ENCODE assay signal across 9 cellular contexts in genomic region chr5:181160144-181160754, GRCh38. TPM values are rescaled to one million over a fixed set of nuclear protein-coding genes. Genes with fewer than 3 reads are reported as not detected.
A peak's percentile ranks its signal among the peaks of the same experiment; 100 is the strongest.
DNase-seq lines count a peak whose midpoint lies in the region; ATAC-seq and FAIRE-seq lines count a peak whose summit lies in the region.
"Had no signal": no experiment of that assay in that cellular context is flagged by ENCODE, and none has a peak within 500 bp of the region (broad histone marks: within the 10 kb centered on the region; RNA-seq: fewer than 3 reads in every experiment).

No MANE protein-coding gene starts in this region.

- DNase-seq in NCI-H2081 (lab: John Stamatoyannopoulos, UW) (peak; percentile 8 to 43), NCI-H2081 treated with DMSO at 0.1 percent for 48 hours (lab: John Stamatoyannopoulos, UW) (no peak), T-helper 17 cell (peak; percentile 71 to 85 (median 73)), anterior cingulate cortex (lab: John Stamatoyannopoulos, UW) (peak in 47 of 58 donors; percentile 5 to 73 (median 40)), RCC 7860 (ENCODE audit: low spot score) (no peak)
- peak; percentile 40 to 68 for DNase-seq in stimulated activated CD4-positive, alpha-beta T cell treated with anti-CD3 and anti-CD28 coated beads, Interleukin-1b, Interleukin-23, amount 100 ng/mL, for 1 hour (ENCODE audit: low read depth in 2 of 2)

- H3K4me3 Mint-ChIP-seq in T-helper 17 cell: peak overlapping the region; percentile 88

- H3K27me3 Mint-ChIP-seq in T-helper 17 cell: peaks cover 45% of the 10 kb centered on the region

- FAIRE-seq in RCC 7860 (lab: Jason Lieb, UNC): no peak

- H3K9me3 ChIP-seq in T-helper 17 cell (ENCODE audit: control insufficient read depth, low read length, poor library complexity, severe bottlenecking) (peaks cover 2% of the 10 kb centered on the region), iPS-18c (ENCODE audit: control insufficient read depth, insufficient read depth, low read length) (no peaks in the 10 kb centered on the region)

- peaks cover 7% of the 10 kb centered on the region for H3K36me3 Mint-ChIP-seq in T-helper 17 cell (ENCODE audit: low read depth)

- ATAC-seq in HG03175 (IDR thresholded peaks at IDR 0.05; ENCODE audit: unreplicated experiment): peak; percentile 43
- peak; percentile 94 for ATAC-seq in T-helper 17 cell

- H3K4me1 Mint-ChIP-seq in T-helper 17 cell: peaks cover 21% of the 10 kb centered on the region

- H3K4me3 ChIP-seq in iPS-18c (ENCODE audit: insufficient read depth, low read depth, low read length): peak overlapping the region; percentile 53; the same call in 1 of the 2 replicates

- H3K27ac Mint-ChIP-seq in T-helper 17 cell: peak overlapping the region; percentile 96

RNA-seq across cellular contexts. Expression of gene OR2V2, which starts 12.9 kb away (rescaled TPM):
- not detected for total RNA-seq in T-helper 17 cell
- total RNA-seq: renal cortical epithelial cell had no signal

RNA-seq across cellular contexts. Expression of gene OR2V1, which starts 29.3 kb away (rescaled TPM):
- total RNA-seq in T-helper 17 cell: not detected
- total RNA-seq: renal cortical epithelial cell had no signal

RNA-seq across cellular contexts. Expression of gene TRIM7, which starts 44.7 kb away (rescaled TPM):
- 1 to 10 TPM; 2.2 to 3.5 TPM for total RNA-seq in T-helper 17 cell

Comparison
In these comparisons a context has a peak if more than half of its experiments do, and no peak if none do; other contexts are left out.
1. DNase-seq: peak in NCI-H2081 (2 of 2), T-helper 17 cell (3 of 3), anterior cingulate cortex (47 of 58) and stimulated activated CD4-positive, alpha-beta T cell treated with anti-CD3 and anti-CD28 coated beads, Interleukin-1b, Interleukin-23, amount 100 ng/mL, for 1 hour (2 of 2); none in NCI-H2081 treated with DMSO at 0.1 percent for 48 hours (single experiment) and RCC 7860 (single experiment).